ENCODE assay signal across 8 cellular contexts in the genomic region with DNA sequence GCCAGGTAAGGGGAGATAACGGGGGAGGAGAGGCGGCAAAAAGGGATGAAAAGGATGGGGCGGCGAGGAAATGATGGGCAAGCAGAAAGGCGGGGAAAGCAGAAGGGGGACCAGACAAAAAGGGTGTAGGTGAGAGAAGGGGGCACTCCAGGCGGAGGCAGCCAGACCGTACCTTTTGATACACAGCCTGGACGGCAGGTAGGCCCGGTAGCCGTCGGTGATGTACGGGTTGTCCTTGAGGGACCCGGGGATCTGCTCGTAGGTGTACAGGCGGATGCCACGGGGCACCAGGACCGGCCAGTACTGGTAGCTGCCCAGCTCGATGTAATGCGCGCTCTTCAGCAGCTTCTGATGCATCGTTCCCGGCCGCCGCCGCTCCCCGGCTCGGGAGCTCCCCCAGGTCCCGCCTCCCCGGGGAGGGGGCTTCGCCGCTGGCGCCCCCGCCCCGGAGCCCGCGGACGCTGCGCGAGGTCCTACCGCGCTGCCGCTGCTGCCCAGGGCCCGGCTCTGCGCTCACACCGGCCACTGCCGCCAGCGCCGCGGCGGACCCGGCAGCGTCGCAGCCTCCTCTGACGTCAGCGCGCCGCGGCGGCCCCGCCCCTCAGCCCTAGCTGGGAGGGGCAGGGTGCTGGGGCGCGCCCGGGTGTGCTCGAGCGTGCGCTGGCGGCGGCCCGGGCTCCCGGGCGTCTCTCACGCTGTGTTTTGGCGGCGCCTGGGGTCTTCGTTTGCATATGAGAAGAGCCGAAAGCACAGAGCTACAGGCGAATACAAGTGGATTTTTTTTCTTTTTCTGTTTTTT. TPM values are rescaled to one million over a fixed set of nuclear protein-coding genes. Genes with fewer than 3 reads are reported as not detected.
DNase-seq lines count a peak whose midpoint lies in the region; ATAC-seq, FAIRE-seq and TF ChIP-seq lines count a peak whose summit lies in the region.

TSS of gene PAQR3 (minus strand) at position 571 of the 799 bp plus-strand sequence. CDS start at position 357, 214 bp downstream.

- H3K9me3 ChIP-seq in neuron (ENCODE audit: low read length) (no peaks in the 10 kb centered on the region), subcutaneous abdominal adipose tissue (ENCODE audit: control insufficient read depth in 5 of 5, low read length in 5 of 5) (no peaks in the 10 kb centered on the region)

- peak; percentile 17 for TF ChIP-seq CTCF in foreskin keratinocyte (conservative IDR thresholded peaks at IDR 0.05)

- peak; percentile 97 for ATAC-seq in foreskin keratinocyte

- H3K4me3 ChIP-seq in neuron (ENCODE audit: low read length): peak within 1 kb of the TSS; percentile 77
- H3K4me3 ChIP-seq in subcutaneous abdominal adipose tissue (ENCODE audit: low read depth in 1 of 5, low read length in 5 of 5): peak within 1 kb of the TSS; percentile 83 to 95 (median 94)

- no peak for FAIRE-seq in H54 (lab: Jason Lieb, UNC)

- H3K4me1 ChIP-seq in foreskin keratinocyte (peaks cover 7% of the 10 kb centered on the region), neuron (ENCODE audit: insufficient read depth, low read length) (peaks cover 18% of the 10 kb centered on the region), subcutaneous abdominal adipose tissue (ENCODE audit: control insufficient read depth in 5 of 5, insufficient read depth in 5 of 5, low read length in 5 of 5) (peaks cover 0 to 20% (median 17%) of the 10 kb centered on the region in 5 donors)

- H3K36me3 ChIP-seq in neuron (ENCODE audit: insufficient read depth, low read length) (no peaks in the 10 kb centered on the region), subcutaneous abdominal adipose tissue (ENCODE audit: control insufficient read depth in 5 of 5, insufficient read depth in 5 of 5, low read length in 5 of 5) (no peaks in the 10 kb centered on the region)

- H3K27me3 ChIP-seq in foreskin keratinocyte (peaks cover 8% of the 10 kb centered on the region), neuron (ENCODE audit: insufficient read depth, low read length) (no peaks in the 10 kb centered on the region), subcutaneous abdominal adipose tissue (ENCODE audit: control insufficient read depth in 5 of 5, insufficient read depth in 4 of 5, low read length in 5 of 5) (no peaks in the 10 kb centered on the region)

- in situ Hi-C loops in G401 (cut with HindIII; ENCODE audit: low sequenced_read_pairs): no loop called here

- H3K9ac ChIP-seq in subcutaneous abdominal adipose tissue (ENCODE audit: low read length in 5 of 5): peak within 1 kb of the TSS; percentile 67 to 92 (median 82)

- peak within 1 kb of the TSS; percentile 64 for H2AFZ ChIP-seq in neuron (ENCODE audit: low read depth, low read length)

- peak; percentile 93 for TF ChIP-seq POLR2A in H54 (IDR thresholded peaks at IDR 0.05; ENCODE audit: low read depth, low read length)

- DNase-seq in G401 (ENCODE audit: low spot score) (peak; percentile 85), H54 (ENCODE audit: insufficient read length, low spot score) (peak; percentile 68), LoVo (ENCODE audit: low spot score) (peak; percentile 89), SHP77 (lab: John Stamatoyannopoulos, UW) (peak; percentile 83), activated gamma-delta T cell (lab: John Stamatoyannopoulos, UW) (peak; percentile 72), foreskin keratinocyte (peak; percentile 27 to 48)

- H3K27ac ChIP-seq in foreskin keratinocyte (peak within 1 kb of the TSS; percentile 59), subcutaneous abdominal adipose tissue (ENCODE audit: low read depth, low read length) (peak within 1 kb of the TSS; percentile 37)

RNA-seq across cellular contexts. Expression of gene PAQR3, which starts in this region (rescaled TPM):
- 10.0 and 22.0 TPM in 2 replicates for total RNA-seq in G401 (2014; rRNA removed; shearing (Covaris generic))
- total RNA-seq in foreskin keratinocyte: 19.9 and 20.7 TPM in 2 replicates
- 5.7 and 6.7 TPM in 2 replicates for polyA plus RNA-seq in foreskin keratinocyte

Comparison
In these comparisons a context has a peak if more than half of its experiments do, and no peak if none do; other contexts are left out.
1. Peak in every context shown above with its lines: DNase-seq, ATAC-seq, H3K4me3 ChIP-seq and H3K27ac ChIP-seq.
2. DNase-seq: peak in every context shown above with its lines; median percentile 89 in LoVo; 85 in G401; 83 in SHP77; 72 in activated gamma-delta T cell; 68 in H54; 38 in foreskin keratinocyte.